ENCODE assay signal across 8 cellular contexts in genomic region chrX:53224860-53225797, GRCh38. TPM values are rescaled to one million over a fixed set of nuclear protein-coding genes. Genes with fewer than 3 reads are reported as not detected.
DNase-seq lines count a peak whose midpoint lies in the region; ATAC-seq and TF ChIP-seq lines count a peak whose summit lies in the region.

KDM5C (minus strand) TSS chrX:53225207; CDS start chrX:53224889, 318 bp downstream.

- intact Hi-C loops in activated CD4-positive, alpha-beta T cell treated with anti-CD3 and anti-CD28 coated beads for 36 hours (cut with DNase I, micrococcal nuclease) = loop anchor here (1.0 to 10.0 kb wide), 8 partner anchors 36 to 820 kb away; partner anchors contain the start of genes KANTR (in 2 of the 2), HSD17B10 (in 1 of the 2), PHF8 (in 1 of the 2) and RIBC1 (in 1 of the 2)

- peak; percentile 49 for ATAC-seq in GM19043 (IDR thresholded peaks at IDR 0.05; ENCODE audit: low read depth, unreplicated experiment)
- ATAC-seq in HG03432 (IDR thresholded peaks at IDR 0.05; ENCODE audit: unreplicated experiment) = peak; percentile 81
- ATAC-seq in activated CD4-positive, alpha-beta T cell treated with anti-CD3 and anti-CD28 coated beads for 36 hours = peak; percentile 79

- POLR2A ChIA-PET in activated CD4-positive, alpha-beta T cell treated with anti-CD3 and anti-CD28 coated beads for 36 hours (lab: Charles Lee) = interaction anchor here (0.6 to 1.0 kb wide), 6 partner anchors 10 to 818 kb away, joined by 3 to 5 read pairs (median 3); partner anchors contain the start of gene TSPYL2

- H3K36me3 Mint-ChIP-seq in activated CD4-positive, alpha-beta T cell treated with anti-CD3 and anti-CD28 coated beads for 36 hours (ENCODE audit: low read depth) = peaks cover 22% of the 10 kb centered on the region

- peaks cover 29% of the 10 kb centered on the region for H3K4me1 Mint-ChIP-seq in activated CD4-positive, alpha-beta T cell treated with anti-CD3 and anti-CD28 coated beads for 36 hours

- H3K27me3 Mint-ChIP-seq in activated CD4-positive, alpha-beta T cell treated with anti-CD3 and anti-CD28 coated beads for 36 hours = no peaks in the 10 kb centered on the region

- H3K27ac ChIP-seq in cingulate gyrus (ENCODE audit: low read depth, low read length) = peak within 1 kb of the TSS; percentile 88

- H3K9me3 Mint-ChIP-seq in activated CD4-positive, alpha-beta T cell treated with anti-CD3 and anti-CD28 coated beads for 36 hours (ENCODE audit: low read depth) = no peaks in the 10 kb centered on the region

- peak; percentile 89 for DNase-seq in AG09319 (ENCODE audit: extremely low read depth, low read depth)
- DNase-seq in NCI-H524 (lab: John Stamatoyannopoulos, UW) = peak; percentile 83 to 94
- peak; percentile 90 for DNase-seq in activated CD4-positive, alpha-beta T cell treated with anti-CD3 and anti-CD28 coated beads for 36 hours
- DNase-seq in kidney tubule cell (ENCODE audit: low spot score) = peak; percentile 95
- peak; percentile 52 to 86 (median 74) for DNase-seq in stimulated activated CD4-positive, alpha-beta T cell treated with anti-CD3 and anti-CD28 coated beads, Interleukin-1b, Interleukin-23, amount 100 ng/mL, for 24 hours (ENCODE audit: low read depth in 4 of 4, low spot score in 1 of 4)

- H3K27ac Mint-ChIP-seq in activated CD4-positive, alpha-beta T cell treated with anti-CD3 and anti-CD28 coated beads for 36 hours = peak within 1 kb of the TSS; percentile 92

- CTCF ChIA-PET in activated CD4-positive, alpha-beta T cell treated with anti-CD3 and anti-CD28 coated beads for 36 hours (lab: Charles Lee) = interaction anchor here (0.7 to 1.4 kb wide), 2 partner anchors 153 to 229 kb away, joined by 3 to 4 read pairs; no protein-coding TSS in a partner anchor

- no peak for TF ChIP-seq CTCF in AG09319 (IDR thresholded peaks at IDR 0.05; ENCODE audit: low read depth, low read length)

- H3K4me3 Mint-ChIP-seq in activated CD4-positive, alpha-beta T cell treated with anti-CD3 and anti-CD28 coated beads for 36 hours = peak within 1 kb of the TSS; percentile 79

RNA-seq across cellular contexts. Expression of gene KDM5C, which starts in this region (rescaled TPM):
- total RNA-seq in activated CD4-positive, alpha-beta T cell treated with anti-CD3 and anti-CD28 coated beads for 36 hours = 10 to 100 TPM; 84.6 to 96.5 TPM

Comparison
In these comparisons a context has a peak if more than half of its experiments do, and no peak if none do; other contexts are left out.
1. Peak in every context shown above with its lines: DNase-seq, ATAC-seq and H3K27ac ChIP-seq.